ENCODE assay signal across 20 cellular contexts in the genomic region with DNA sequence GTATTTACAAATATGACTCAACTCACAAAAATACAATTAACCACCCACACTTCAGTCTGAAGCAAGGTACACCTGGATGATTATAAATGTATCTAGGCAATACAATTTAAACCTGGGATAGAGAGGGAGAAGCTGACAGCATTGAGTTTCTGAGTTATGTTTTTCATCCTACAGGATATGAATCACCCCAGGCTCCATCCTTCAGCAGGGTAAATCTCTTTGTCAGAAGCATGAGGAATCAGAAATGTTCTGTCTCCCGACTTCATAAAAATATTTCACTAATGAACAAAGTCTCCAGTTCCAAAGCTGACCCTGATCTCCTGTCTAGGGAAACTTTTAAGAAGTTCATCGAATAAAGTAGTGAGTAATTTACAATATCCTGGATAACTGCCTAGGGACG. TPM values are rescaled to one million over a fixed set of nuclear protein-coding genes. Genes with fewer than 3 reads are reported as not detected.
DNase-seq lines count a peak whose midpoint lies in the region; ATAC-seq and TF ChIP-seq lines count a peak whose summit lies in the region.
"Had no signal": no experiment of that assay in that cellular context is flagged by ENCODE, and none has a peak within 500 bp of the region (broad histone marks: within the 10 kb centered on the region; RNA-seq: fewer than 3 reads in every experiment).

No MANE protein-coding gene starts in this region.

- no peak overlapping the region for H4K91ac ChIP-seq in H9 (ENCODE audit: insufficient read length, low read depth, low read length)

- no peak overlapping the region for H3K14ac ChIP-seq in H9 (ENCODE audit: insufficient read depth, low read length)

- H3K23me2 ChIP-seq in H9 (ENCODE audit: insufficient read length, low read depth, low read length, poor library complexity, severe bottlenecking), result no peaks in the 10 kb centered on the region

- no CpG with 5 or more reads among the region's 3 CpGs for WGBS in H9 (ENCODE audit: extremely low coverage, insufficient read length, low lambda C conversion rate)

- no peaks in the 10 kb centered on the region for H3K4me1 ChIP-seq in A673 (ENCODE audit: insufficient read depth, low read length, poor library complexity, severe bottlenecking)
- peaks cover 5% of the 10 kb centered on the region; the same call in 1 of the 2 replicates for H3K4me1 ChIP-seq in H9 (ENCODE audit: insufficient read depth, low read length)
- H3K4me1 ChIP-seq: HAP-1, uterus had no signal

- no peak for ATAC-seq in HG03520 (IDR thresholded peaks at IDR 0.05; ENCODE audit: unreplicated experiment)
- ATAC-seq in stimulated activated effector memory CD8-positive, alpha-beta T cell treated with anti-CD3 and anti-CD28 coated beads, Interleukin-12 subunit alpha, Interleukin-12 subunit beta, amount 100 ng/mL, for 72 hours, result no peak
- ATAC-seq: esophagus mucosa; lower lobe of right lung; stimulated activated naive CD8-positive, alpha-beta T cell treated with anti-CD3 and anti-CD28 coated beads, Interleukin-15, amount 100 ng/mL, for 72 hours had no signal

- no peaks in the 10 kb centered on the region for H3K9me3 Mint-ChIP-seq in stimulated activated effector memory CD8-positive, alpha-beta T cell treated with anti-CD3 and anti-CD28 coated beads, Interleukin-12 subunit alpha, Interleukin-12 subunit beta, amount 100 ng/mL, for 72 hours
- no peaks in the 10 kb centered on the region for H3K9me3 Mint-ChIP-seq in H9
- H3K9me3 Mint-ChIP-seq: activated naive CD4-positive, alpha-beta T cell treated with anti-CD3 and anti-CD28 coated beads, Interleukin-2, amount 50 U/mL, for 24 hours; stimulated activated naive CD8-positive, alpha-beta T cell treated with anti-CD3 and anti-CD28 coated beads, Interleukin-15, amount 100 ng/mL, for 72 hours had no signal

- H3K36me3 ChIP-seq in A673 (ENCODE audit: insufficient read depth, low read length, poor library complexity, severe bottlenecking) (no peaks in the 10 kb centered on the region), brain microvascular endothelial cell (replicated peaks) (no peaks in the 10 kb centered on the region)
- H3K36me3 ChIP-seq: HAP-1, lower lobe of right lung, right lobe of liver, uterus had no signal

- H3K56ac ChIP-seq in H9 (ENCODE audit: insufficient read length, low read depth, low read length), result no peak overlapping the region

- in situ Hi-C loops in brain microvascular endothelial cell (cut with HindIII; ENCODE audit: low pct_ligation_motif_present, low sequenced_read_pairs), result loop anchor here (25.0 kb wide), 2 partner anchors 99 to 249 kb away; no protein-coding TSS in a partner anchor

- no peaks in the 10 kb centered on the region for H4K20me1 ChIP-seq in H9 (ENCODE audit: control insufficient read depth, insufficient read depth, insufficient read length)

- no peaks in the 10 kb centered on the region for H3K27me3 Mint-ChIP-seq in H9 (ENCODE audit: low read depth)
- H3K27me3 Mint-ChIP-seq: activated naive CD4-positive, alpha-beta T cell treated with anti-CD3 and anti-CD28 coated beads, Interleukin-2, amount 50 U/mL, for 24 hours had no signal

- H3K4ac ChIP-seq in H9 (ENCODE audit: low read depth, low read length), result no peak overlapping the region

- H3K36me3 Mint-ChIP-seq in stimulated activated effector memory CD8-positive, alpha-beta T cell treated with anti-CD3 and anti-CD28 coated beads, Interleukin-12 subunit alpha, Interleukin-12 subunit beta, amount 100 ng/mL, for 72 hours, result no peaks in the 10 kb centered on the region
- no peaks in the 10 kb centered on the region for H3K36me3 Mint-ChIP-seq in H9 (ENCODE audit: insufficient read depth in 1 of 3, low read depth in 3 of 3)
- H3K36me3 Mint-ChIP-seq: activated naive CD4-positive, alpha-beta T cell treated with anti-CD3 and anti-CD28 coated beads, Interleukin-2, amount 50 U/mL, for 24 hours had no signal

- intact Hi-C loops in A673 (cut with micrococcal nuclease; ENCODE audit: unreplicated experiment), result loop anchor here (5.0 kb wide), 1 partner anchor 249 kb away; no protein-coding TSS in a partner anchor

- H2BK120ac ChIP-seq in H9 (ENCODE audit: low read depth, low read length, poor library complexity, severe bottlenecking), result no peak overlapping the region

- H3K27me3 ChIP-seq in A673 (replicated peaks; ENCODE audit: insufficient read depth, low read depth, low read length, poor library complexity), result no peaks in the 10 kb centered on the region
- no peaks in the 10 kb centered on the region for H3K27me3 ChIP-seq in brain microvascular endothelial cell (replicated peaks)
- no peaks in the 10 kb centered on the region for H3K27me3 ChIP-seq in H9 (ENCODE audit: insufficient read depth, low read length)
- H3K27me3 ChIP-seq: right lobe of liver, uterus had no signal

- POLR2A ChIA-PET in A673 (lab: Charles Lee; ENCODE audit: low non-redundant PET), result no interaction called here

- no peak overlapping the region for H2AK5ac ChIP-seq in H9 (ENCODE audit: insufficient read length, low read length)

- BruUV-seq in A673 (replicated peaks; lab: Mats Ljungman, UMichigan), result no TSS peak

- CTCF ChIA-PET in A673 (lab: Charles Lee), result no interaction called here

- H3K9ac ChIP-seq in H9 (ENCODE audit: extremely low read depth, insufficient read length, low read length), result no peak overlapping the region
- H3K9ac ChIP-seq: KMS-11 had no signal

- H3T11ph ChIP-seq in H9 (ENCODE audit: low read length), result no peak overlapping the region

- H2BK15ac ChIP-seq in H9 (ENCODE audit: low read depth, low read length), result no peak overlapping the region

- no peak overlapping the region for H2BK5ac ChIP-seq in H9 (ENCODE audit: insufficient read length, low read length)

- H4K8ac ChIP-seq in H9 (replicated peaks; ENCODE audit: insufficient read length, low read depth, low read length), result no peak overlapping the region

- H3K27ac ChIP-seq in A673 (ENCODE audit: low read depth, low read length, poor library complexity, severe bottlenecking) (no peak overlapping the region), brain microvascular endothelial cell (peak overlapping the region; percentile 14), H9 (ENCODE audit: insufficient read length, low read depth, low read length) (no peak overlapping the region)
- H3K27ac ChIP-seq: KMS-11, lower lobe of right lung, PC-9, right lobe of liver had no signal

- H4K5ac ChIP-seq in H9 (ENCODE audit: insufficient read length, low read depth, low read length), result no peak overlapping the region

- no peak overlapping the region for H3K4me3 ChIP-seq in A673 (ENCODE audit: low read depth, low read length, poor library complexity, severe bottlenecking)
- H3K4me3 ChIP-seq in brain microvascular endothelial cell (ENCODE audit: low read depth, low read length), result no peak overlapping the region
- H3K4me3 ChIP-seq: HAP-1, lower lobe of right lung, PC-9, right lobe of liver, uterus had no signal

- peak; percentile 2 for DNase-seq in A673 (ENCODE audit: low spot score)
- DNase-seq in HS-5 (ENCODE audit: low read depth), result peak; percentile 67
- peak; percentile 54 for DNase-seq in brain microvascular endothelial cell
- DNase-seq in glomerular visceral epithelial cell (ENCODE audit: extremely low spot score), result peak; percentile 7
- DNase-seq in activated CD4-positive, alpha-beta T cell treated with anti-CD3 and anti-CD28 coated beads, Interleukin-2, amount 50 U/mL, for 1 hour, result no peak
- DNase-seq in stimulated activated effector memory CD8-positive, alpha-beta T cell treated with anti-CD3 and anti-CD28 coated beads, Interleukin-12 subunit alpha, Interleukin-12 subunit beta, amount 100 ng/mL, for 72 hours (ENCODE audit: low spot score in 2 of 2), result no peak
- no peak for DNase-seq in H9
- DNase-seq: activated CD4-positive, alpha-beta T cell treated with anti-CD3 and anti-CD28 coated beads for 1 hour; lower lobe of right lung; NCI-H1694; NCI-H510A treated with DMSO at 0.1 percent for 48 hours; PC-9; right lobe of liver; stimulated activated naive CD8-positive, alpha-beta T cell treated with anti-CD3 and anti-CD28 coated beads, Interleukin-15, amount 100 ng/mL, for 72 hours; uterus had no signal

- no peaks in the 10 kb centered on the region for H3K79me1 ChIP-seq in H9 (ENCODE audit: insufficient read depth, low read depth, low read length, poor library complexity, severe bottlenecking)

- H3K18ac ChIP-seq in H9 (ENCODE audit: insufficient read length, low read depth, low read length), result no peak overlapping the region

- no peak overlapping the region for H2BK12ac ChIP-seq in H9 (ENCODE audit: insufficient read length, low read depth, low read length)

- H3K23ac ChIP-seq in H9 (ENCODE audit: insufficient read length, low read depth, low read length), result no peak overlapping the region

- peaks cover 6% of the 10 kb centered on the region for H3K4me1 Mint-ChIP-seq in stimulated activated effector memory CD8-positive, alpha-beta T cell treated with anti-CD3 and anti-CD28 coated beads, Interleukin-12 subunit alpha, Interleukin-12 subunit beta, amount 100 ng/mL, for 72 hours
- peaks cover 18 to 22% of the 10 kb centered on the region in 2 experiments for H3K4me1 Mint-ChIP-seq in H9

- TF ChIP-seq CTCF in A673 (conservative IDR thresholded peaks at IDR 0.05; ENCODE audit: low read depth, low read length), result no peak
- TF ChIP-seq CTCF in brain microvascular endothelial cell (IDR thresholded peaks at IDR 0.05; ENCODE audit: low read depth, low read length, missing control alignments), result no peak
- no peak for TF ChIP-seq CTCF in H9 (conservative IDR thresholded peaks at IDR 0.05)

- no peak overlapping the region for H3K4me3 Mint-ChIP-seq in stimulated activated effector memory CD8-positive, alpha-beta T cell treated with anti-CD3 and anti-CD28 coated beads, Interleukin-12 subunit alpha, Interleukin-12 subunit beta, amount 100 ng/mL, for 72 hours
- H3K4me3 Mint-ChIP-seq in H9, result no peak overlapping the region
- H3K4me3 Mint-ChIP-seq: activated naive CD4-positive, alpha-beta T cell treated with anti-CD3 and anti-CD28 coated beads, Interleukin-2, amount 50 U/mL, for 24 hours; stimulated activated naive CD8-positive, alpha-beta T cell treated with anti-CD3 and anti-CD28 coated beads, Interleukin-15, amount 100 ng/mL, for 72 hours had no signal

- H2BK20ac ChIP-seq in H9 (ENCODE audit: low read depth, low read length, poor library complexity, severe bottlenecking), result no peak overlapping the region

- no peak overlapping the region for H3K4me2 ChIP-seq in H9 (ENCODE audit: insufficient read depth, insufficient read length, low read length)
- H3K4me2 ChIP-seq: KMS-11, PC-9 had no signal

- no peak overlapping the region for H2AFZ ChIP-seq in H9 (ENCODE audit: low read length)
- H2AFZ ChIP-seq: PC-9 had no signal

- no peaks in the 10 kb centered on the region for H3K79me2 ChIP-seq in H9 (ENCODE audit: insufficient read depth, low read length)

- H3K27ac Mint-ChIP-seq in stimulated activated effector memory CD8-positive, alpha-beta T cell treated with anti-CD3 and anti-CD28 coated beads, Interleukin-12 subunit alpha, Interleukin-12 subunit beta, amount 100 ng/mL, for 72 hours, result no peak overlapping the region
- H3K27ac Mint-ChIP-seq in H9, result no peak overlapping the region
- H3K27ac Mint-ChIP-seq: activated naive CD4-positive, alpha-beta T cell treated with anti-CD3 and anti-CD28 coated beads, Interleukin-2, amount 50 U/mL, for 24 hours; stimulated activated naive CD8-positive, alpha-beta T cell treated with anti-CD3 and anti-CD28 coated beads, Interleukin-15, amount 100 ng/mL, for 72 hours had no signal

- H3K9me3 ChIP-seq in A673 (ENCODE audit: low read depth, low read length, poor library complexity, severe bottlenecking) (no peaks in the 10 kb centered on the region), H9 (ENCODE audit: control insufficient read depth, low read depth, low read length) (no peaks in the 10 kb centered on the region)
- H3K9me3 ChIP-seq: HAP-1, lower lobe of right lung, right lobe of liver, uterus had no signal

RNA-seq across cellular contexts. Expression of gene FRMD4B, which starts 25.4 kb away (rescaled TPM):
- 0.21 and 0.33 TPM in 2 replicates for total RNA-seq in A673 (2021)
- 2.0 and 3.4 TPM in 2 replicates for total RNA-seq in H9 (2021)

Comparison
In these comparisons a context has a peak if more than half of its experiments do, and no peak if none do; other contexts are left out.
1. DNase-seq: peak in A673 (single experiment), HS-5 (single experiment), brain microvascular endothelial cell (single experiment) and glomerular visceral epithelial cell (single experiment); none in activated CD4-positive, alpha-beta T cell treated with anti-CD3 and anti-CD28 coated beads, Interleukin-2, amount 50 U/mL, for 1 hour (single experiment), stimulated activated effector memory CD8-positive, alpha-beta T cell treated with anti-CD3 and anti-CD28 coated beads, Interleukin-12 subunit alpha, Interleukin-12 subunit beta, amount 100 ng/mL, for 72 hours (0 of 2) and H9 (single experiment).